ENCODE assay signal across 9 cellular contexts in the genomic region with DNA sequence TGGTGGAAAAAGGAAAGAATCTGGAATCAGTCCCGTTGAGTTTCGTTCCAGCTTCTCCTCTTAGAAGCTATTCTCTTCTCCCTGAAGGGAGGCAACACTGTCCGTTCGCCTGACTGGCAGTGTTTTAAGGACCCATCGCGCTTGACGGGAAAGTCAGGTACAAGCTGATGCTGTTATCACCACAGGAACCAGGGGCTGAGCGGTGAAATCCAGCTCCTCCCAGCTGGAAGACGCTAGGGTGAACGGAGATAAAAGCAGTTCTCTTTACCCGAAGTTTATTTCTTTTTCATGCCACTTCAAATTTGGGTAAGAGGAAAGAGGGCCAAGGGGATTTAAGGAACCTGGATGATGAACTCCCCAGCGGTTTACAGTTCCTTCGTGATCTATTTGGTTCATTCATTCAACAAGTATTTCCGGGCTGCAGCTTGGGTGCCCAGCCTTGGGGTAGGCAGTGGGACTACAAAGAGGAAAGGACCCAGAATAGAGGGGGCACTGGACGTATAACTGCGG. TPM values are rescaled to one million over a fixed set of nuclear protein-coding genes. Genes with fewer than 3 reads are reported as not detected.
DNase-seq lines count a peak whose midpoint lies in the region; ATAC-seq, FAIRE-seq and TF ChIP-seq lines count a peak whose summit lies in the region.
"Had no signal": no experiment of that assay in that cellular context is flagged by ENCODE, and none has a peak within 500 bp of the region (broad histone marks: within the 10 kb centered on the region; RNA-seq: fewer than 3 reads in every experiment).

No MANE protein-coding gene starts in this region.

- H3K4me3 Mint-ChIP-seq in activated naive CD4-positive, alpha-beta T cell treated with anti-CD3 and anti-CD28 coated beads, Interleukin-2, amount 10 ng/mL, durations not matched to agents 7 days and 5 days = peak overlapping the region; percentile 52
- H3K4me3 Mint-ChIP-seq in activated naive CD8-positive, alpha-beta T cell treated with anti-CD3 and anti-CD28 coated beads for 36 hours = peak overlapping the region; percentile 34
- H3K4me3 Mint-ChIP-seq in type B pancreatic cell = peak overlapping the region; percentile 90

- no peak for DNase-seq in activated naive CD4-positive, alpha-beta T cell treated with anti-CD3 and anti-CD28 coated beads, Interleukin-2, amount 10 ng/mL, durations not matched to agents 7 days and 5 days
- no peak for DNase-seq in activated naive CD4-positive, alpha-beta T cell treated with anti-CD3 and anti-CD28 coated beads, Interleukin-2, amount 50 U/mL, for 72 hours (ENCODE audit: low spot score in 2 of 2)
- DNase-seq in activated naive CD8-positive, alpha-beta T cell treated with anti-CD3 and anti-CD28 coated beads for 36 hours = no peak
- no peak for DNase-seq in type B pancreatic cell (ENCODE audit: extremely low spot score, unreplicated experiment)
- DNase-seq in HuH-7.5 (ENCODE audit: low spot score) = no peak
- DNase-seq in dermis blood vessel endothelial cell = no peak

- no peak for ATAC-seq in activated naive CD4-positive, alpha-beta T cell treated with anti-CD3 and anti-CD28 coated beads, Interleukin-2, amount 50 U/mL, for 72 hours
- ATAC-seq in HG02623 (IDR thresholded peaks at IDR 0.05; ENCODE audit: unreplicated experiment) = no peak

- no peak overlapping the region for H3K27ac Mint-ChIP-seq in activated naive CD4-positive, alpha-beta T cell treated with anti-CD3 and anti-CD28 coated beads, Interleukin-2, amount 10 ng/mL, durations not matched to agents 7 days and 5 days
- no peak overlapping the region for H3K27ac Mint-ChIP-seq in activated naive CD4-positive, alpha-beta T cell treated with anti-CD3 and anti-CD28 coated beads, Interleukin-2, amount 50 U/mL, for 72 hours
- no peak overlapping the region for H3K27ac Mint-ChIP-seq in activated naive CD8-positive, alpha-beta T cell treated with anti-CD3 and anti-CD28 coated beads for 36 hours
- peak overlapping the region; percentile 83 for H3K27ac Mint-ChIP-seq in type B pancreatic cell

- no peak for TF ChIP-seq CTCF in type B pancreatic cell (conservative IDR thresholded peaks at IDR 0.05)

- H3K4me1 Mint-ChIP-seq in activated naive CD4-positive, alpha-beta T cell treated with anti-CD3 and anti-CD28 coated beads, Interleukin-2, amount 10 ng/mL, durations not matched to agents 7 days and 5 days = peaks cover 7% of the 10 kb centered on the region
- peaks cover 4% of the 10 kb centered on the region for H3K4me1 Mint-ChIP-seq in activated naive CD8-positive, alpha-beta T cell treated with anti-CD3 and anti-CD28 coated beads for 36 hours
- H3K4me1 Mint-ChIP-seq in type B pancreatic cell (ENCODE audit: unreplicated experiment) = peaks cover 5% of the 10 kb centered on the region

- FAIRE-seq in islet of Langerhans (lab: Jason Lieb, UNC) = peak; percentile 41

- no peaks in the 10 kb centered on the region for H3K9me3 Mint-ChIP-seq in activated naive CD4-positive, alpha-beta T cell treated with anti-CD3 and anti-CD28 coated beads, Interleukin-2, amount 10 ng/mL, durations not matched to agents 7 days and 5 days
- no peaks in the 10 kb centered on the region for H3K9me3 Mint-ChIP-seq in activated naive CD4-positive, alpha-beta T cell treated with anti-CD3 and anti-CD28 coated beads, Interleukin-2, amount 50 U/mL, for 72 hours
- H3K9me3 Mint-ChIP-seq in activated naive CD8-positive, alpha-beta T cell treated with anti-CD3 and anti-CD28 coated beads for 36 hours = peaks cover 4% of the 10 kb centered on the region
- H3K9me3 Mint-ChIP-seq in type B pancreatic cell = no peaks in the 10 kb centered on the region

- CTCF ChIA-PET in activated naive CD4-positive, alpha-beta T cell treated with anti-CD3 and anti-CD28 coated beads, Interleukin-2, amount 10 ng/mL, durations not matched to agents 7 days and 5 days (lab: Charles Lee) = no interaction called here

- peaks cover 33% of the 10 kb centered on the region for H3K27me3 Mint-ChIP-seq in activated naive CD4-positive, alpha-beta T cell treated with anti-CD3 and anti-CD28 coated beads, Interleukin-2, amount 10 ng/mL, durations not matched to agents 7 days and 5 days
- H3K27me3 Mint-ChIP-seq in activated naive CD8-positive, alpha-beta T cell treated with anti-CD3 and anti-CD28 coated beads for 36 hours = peaks cover 53% of the 10 kb centered on the region
- peaks cover 32% of the 10 kb centered on the region for H3K27me3 Mint-ChIP-seq in type B pancreatic cell

- H3K36me3 Mint-ChIP-seq in activated naive CD4-positive, alpha-beta T cell treated with anti-CD3 and anti-CD28 coated beads, Interleukin-2, amount 10 ng/mL, durations not matched to agents 7 days and 5 days = no peaks in the 10 kb centered on the region
- H3K36me3 Mint-ChIP-seq in activated naive CD4-positive, alpha-beta T cell treated with anti-CD3 and anti-CD28 coated beads, Interleukin-2, amount 50 U/mL, for 72 hours = peaks cover 0 to 6% of the 10 kb centered on the region in 2 donors
- no peaks in the 10 kb centered on the region for H3K36me3 Mint-ChIP-seq in activated naive CD8-positive, alpha-beta T cell treated with anti-CD3 and anti-CD28 coated beads for 36 hours
- H3K36me3 Mint-ChIP-seq in type B pancreatic cell = no peaks in the 10 kb centered on the region

RNA-seq across cellular contexts. Expression of a gene that starts 0.6 kb away (rescaled TPM):
- not detected for total RNA-seq in activated naive CD4-positive, alpha-beta T cell treated with anti-CD3 and anti-CD28 coated beads, Interleukin-2, amount 50 U/mL, for 72 hours
- not detected for total RNA-seq in activated naive CD8-positive, alpha-beta T cell treated with anti-CD3 and anti-CD28 coated beads for 36 hours
- total RNA-seq in type B pancreatic cell (ENCODE audit: low replicate concordance) (0.24 and 0.40 TPM in 2 replicates), dermis blood vessel endothelial cell (not detected in 2 replicates)
- total RNA-seq: M059J had no signal

Comparison
In these comparisons a context has a peak if more than half of its experiments do, and no peak if none do; other contexts are left out.
1. H3K4me3 Mint-ChIP-seq: peak in every context shown above with its lines; median percentile 90 in type B pancreatic cell; 52 in activated naive CD4-positive, alpha-beta T cell treated with anti-CD3 and anti-CD28 coated beads, Interleukin-2, amount 10 ng/mL, durations not matched to agents 7 days and 5 days; 34 in activated naive CD8-positive, alpha-beta T cell treated with anti-CD3 and anti-CD28 coated beads for 36 hours.